In the genomic region with DNA sequence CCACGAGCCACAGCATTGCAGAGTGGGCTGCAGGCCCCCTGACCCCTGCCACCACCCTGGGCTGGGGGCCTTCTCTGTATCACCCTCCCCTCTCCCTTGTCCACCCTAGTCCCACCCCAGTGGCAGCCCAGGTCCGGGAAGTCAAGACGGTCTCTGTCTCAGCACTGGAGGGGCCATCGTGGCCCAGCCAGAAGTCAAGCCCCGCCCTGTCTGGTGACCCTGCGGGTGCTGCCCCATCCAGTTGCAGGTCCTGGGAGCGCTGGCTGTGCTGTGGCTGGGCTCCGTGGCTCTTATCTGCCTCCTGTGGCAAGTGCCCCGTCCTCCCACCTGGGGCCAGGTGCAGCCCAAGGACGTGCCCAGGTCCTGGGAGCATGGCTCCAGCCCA, we compare ENCODE assay signal across 1 cellular context.
TF ChIP-seq lines count a peak whose summit lies in the region.

No MANE protein-coding gene starts in this region.

TF ChIP-seq in GM23338, 12 proteins besides CTCF, POLR2A, EP300 and RAD21:
- TF ChIP-seq, protein P1, sequence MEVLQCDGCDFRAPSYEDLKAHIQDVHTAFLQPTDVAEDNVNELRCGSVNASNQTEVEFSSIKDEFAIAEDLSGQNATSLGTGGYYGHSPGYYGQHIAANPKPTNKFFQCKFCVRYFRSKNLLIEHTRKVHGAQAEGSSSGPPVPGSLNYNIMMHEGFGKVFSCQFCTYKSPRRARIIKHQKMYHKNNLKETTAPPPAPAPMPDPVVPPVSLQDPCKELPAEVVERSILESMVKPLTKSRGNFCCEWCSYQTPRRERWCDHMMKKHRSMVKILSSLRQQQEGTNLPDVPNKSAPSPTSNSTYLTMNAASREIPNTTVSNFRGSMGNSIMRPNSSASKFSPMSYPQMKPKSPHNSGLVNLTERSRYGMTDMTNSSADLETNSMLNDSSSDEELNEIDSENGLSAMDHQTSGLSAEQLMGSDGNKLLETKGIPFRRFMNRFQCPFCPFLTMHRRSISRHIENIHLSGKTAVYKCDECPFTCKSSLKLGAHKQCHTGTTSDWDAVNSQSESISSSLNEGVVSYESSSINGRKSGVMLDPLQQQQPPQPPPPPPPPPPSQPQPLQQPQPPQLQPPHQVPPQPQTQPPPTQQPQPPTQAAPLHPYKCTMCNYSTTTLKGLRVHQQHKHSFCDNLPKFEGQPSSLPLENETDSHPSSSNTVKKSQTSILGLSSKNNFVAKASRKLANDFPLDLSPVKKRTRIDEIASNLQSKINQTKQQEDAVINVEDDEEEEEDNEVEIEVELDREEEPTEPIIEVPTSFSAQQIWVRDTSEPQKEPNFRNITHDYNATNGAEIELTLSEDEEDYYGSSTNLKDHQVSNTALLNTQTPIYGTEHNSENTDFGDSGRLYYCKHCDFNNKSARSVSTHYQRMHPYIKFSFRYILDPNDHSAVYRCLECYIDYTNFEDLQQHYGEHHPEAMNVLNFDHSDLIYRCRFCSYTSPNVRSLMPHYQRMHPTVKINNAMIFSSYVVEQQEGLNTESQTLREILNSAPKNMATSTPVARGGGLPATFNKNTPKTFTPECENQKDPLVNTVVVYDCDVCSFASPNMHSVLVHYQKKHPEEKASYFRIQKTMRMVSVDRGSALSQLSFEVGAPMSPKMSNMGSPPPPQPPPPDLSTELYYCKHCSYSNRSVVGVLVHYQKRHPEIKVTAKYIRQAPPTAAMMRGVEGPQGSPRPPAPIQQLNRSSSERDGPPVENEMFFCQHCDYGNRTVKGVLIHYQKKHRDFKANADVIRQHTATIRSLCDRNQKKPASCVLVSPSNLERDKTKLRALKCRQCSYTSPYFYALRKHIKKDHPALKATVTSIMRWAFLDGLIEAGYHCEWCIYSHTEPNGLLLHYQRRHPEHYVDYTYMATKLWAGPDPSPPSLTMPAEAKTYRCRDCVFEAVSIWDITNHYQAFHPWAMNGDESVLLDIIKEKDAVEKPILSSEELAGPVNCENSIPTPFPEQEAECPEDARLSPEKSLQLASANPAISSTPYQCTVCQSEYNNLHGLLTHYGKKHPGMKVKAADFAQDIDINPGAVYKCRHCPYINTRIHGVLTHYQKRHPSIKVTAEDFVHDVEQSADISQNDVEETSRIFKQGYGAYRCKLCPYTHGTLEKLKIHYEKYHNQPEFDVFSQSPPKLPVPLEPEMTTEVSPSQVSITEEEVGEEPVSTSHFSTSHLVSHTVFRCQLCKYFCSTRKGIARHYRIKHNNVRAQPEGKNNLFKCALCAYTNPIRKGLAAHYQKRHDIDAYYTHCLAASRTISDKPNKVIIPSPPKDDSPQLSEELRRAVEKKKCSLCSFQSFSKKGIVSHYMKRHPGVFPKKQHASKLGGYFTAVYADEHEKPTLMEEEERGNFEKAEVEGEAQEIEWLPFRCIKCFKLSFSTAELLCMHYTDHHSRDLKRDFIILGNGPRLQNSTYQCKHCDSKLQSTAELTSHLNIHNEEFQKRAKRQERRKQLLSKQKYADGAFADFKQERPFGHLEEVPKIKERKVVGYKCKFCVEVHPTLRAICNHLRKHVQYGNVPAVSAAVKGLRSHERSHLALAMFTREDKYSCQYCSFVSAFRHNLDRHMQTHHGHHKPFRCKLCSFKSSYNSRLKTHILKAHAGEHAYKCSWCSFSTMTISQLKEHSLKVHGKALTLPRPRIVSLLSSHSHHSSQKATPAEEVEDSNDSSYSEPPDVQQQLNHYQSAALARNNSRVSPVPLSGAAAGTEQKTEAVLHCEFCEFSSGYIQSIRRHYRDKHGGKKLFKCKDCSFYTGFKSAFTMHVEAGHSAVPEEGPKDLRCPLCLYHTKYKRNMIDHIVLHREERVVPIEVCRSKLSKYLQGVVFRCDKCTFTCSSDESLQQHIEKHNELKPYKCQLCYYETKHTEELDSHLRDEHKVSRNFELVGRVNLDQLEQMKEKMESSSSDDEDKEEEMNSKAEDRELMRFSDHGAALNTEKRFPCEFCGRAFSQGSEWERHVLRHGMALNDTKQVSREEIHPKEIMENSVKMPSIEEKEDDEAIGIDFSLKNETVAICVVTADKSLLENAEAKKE (CRISPR knock-in tag; IDR thresholded peaks at IDR 0.05), result no peak
- TF ChIP-seq JUNB (IDR thresholded peaks at IDR 0.05; ENCODE audit: unreplicated experiment) (no peak), EZH2phosphoT487 (IDR thresholded peaks at IDR 0.05; ENCODE audit: unreplicated experiment) (no peak), CREB1 (CRISPR knock-in tag; IDR thresholded peaks at IDR 0.05; ENCODE audit: low read depth) (no peak), STAT1 (IDR thresholded peaks at IDR 0.05; ENCODE audit: unreplicated experiment) (no peak), NANOG (IDR thresholded peaks at IDR 0.05; ENCODE audit: borderline replicate concordance) (no peak), ZNF331 (CRISPR knock-in tag; IDR thresholded peaks at IDR 0.05; ENCODE audit: low read depth) (no peak)
- TF ChIP-seq, protein P2, sequence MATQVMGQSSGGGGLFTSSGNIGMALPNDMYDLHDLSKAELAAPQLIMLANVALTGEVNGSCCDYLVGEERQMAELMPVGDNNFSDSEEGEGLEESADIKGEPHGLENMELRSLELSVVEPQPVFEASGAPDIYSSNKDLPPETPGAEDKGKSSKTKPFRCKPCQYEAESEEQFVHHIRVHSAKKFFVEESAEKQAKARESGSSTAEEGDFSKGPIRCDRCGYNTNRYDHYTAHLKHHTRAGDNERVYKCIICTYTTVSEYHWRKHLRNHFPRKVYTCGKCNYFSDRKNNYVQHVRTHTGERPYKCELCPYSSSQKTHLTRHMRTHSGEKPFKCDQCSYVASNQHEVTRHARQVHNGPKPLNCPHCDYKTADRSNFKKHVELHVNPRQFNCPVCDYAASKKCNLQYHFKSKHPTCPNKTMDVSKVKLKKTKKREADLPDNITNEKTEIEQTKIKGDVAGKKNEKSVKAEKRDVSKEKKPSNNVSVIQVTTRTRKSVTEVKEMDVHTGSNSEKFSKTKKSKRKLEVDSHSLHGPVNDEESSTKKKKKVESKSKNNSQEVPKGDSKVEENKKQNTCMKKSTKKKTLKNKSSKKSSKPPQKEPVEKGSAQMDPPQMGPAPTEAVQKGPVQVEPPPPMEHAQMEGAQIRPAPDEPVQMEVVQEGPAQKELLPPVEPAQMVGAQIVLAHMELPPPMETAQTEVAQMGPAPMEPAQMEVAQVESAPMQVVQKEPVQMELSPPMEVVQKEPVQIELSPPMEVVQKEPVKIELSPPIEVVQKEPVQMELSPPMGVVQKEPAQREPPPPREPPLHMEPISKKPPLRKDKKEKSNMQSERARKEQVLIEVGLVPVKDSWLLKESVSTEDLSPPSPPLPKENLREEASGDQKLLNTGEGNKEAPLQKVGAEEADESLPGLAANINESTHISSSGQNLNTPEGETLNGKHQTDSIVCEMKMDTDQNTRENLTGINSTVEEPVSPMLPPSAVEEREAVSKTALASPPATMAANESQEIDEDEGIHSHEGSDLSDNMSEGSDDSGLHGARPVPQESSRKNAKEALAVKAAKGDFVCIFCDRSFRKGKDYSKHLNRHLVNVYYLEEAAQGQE (IDR thresholded peaks at IDR 0.05; ENCODE audit: unreplicated experiment), result no peak
